14 cellular contexts compared by ENCODE assay signal in the genomic region with DNA sequence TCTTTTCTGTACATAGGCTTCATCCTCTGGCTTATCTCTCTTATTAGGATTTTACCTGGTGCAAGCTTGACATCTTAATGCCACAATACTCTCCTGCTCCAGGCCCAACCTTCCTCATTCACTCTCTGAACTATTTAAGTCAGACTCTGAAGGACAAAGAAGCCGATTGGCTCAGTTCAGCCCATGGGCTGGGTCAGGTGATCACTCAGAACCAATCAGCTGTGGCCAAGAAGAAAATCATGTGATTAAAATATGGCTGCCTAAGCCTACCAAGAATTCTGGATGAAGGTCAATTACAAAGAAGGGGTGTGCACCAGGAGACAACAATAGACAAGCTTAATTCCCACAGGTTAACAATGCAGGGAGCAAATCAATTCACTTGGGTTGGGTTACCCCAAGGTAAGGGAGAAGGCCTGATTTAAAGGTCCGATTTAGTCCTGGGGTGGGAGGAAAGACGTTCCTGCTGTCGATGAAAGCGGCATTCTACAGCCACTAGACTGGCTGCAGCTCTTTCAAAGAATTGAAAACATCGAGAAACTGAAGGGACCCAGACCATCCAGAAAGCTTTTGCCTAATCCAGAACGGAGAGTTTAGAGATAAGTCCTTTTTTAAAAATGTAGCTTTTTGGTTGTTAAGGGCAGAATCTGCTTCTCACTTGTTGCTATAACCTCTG. TPM values are rescaled to one million over a fixed set of nuclear protein-coding genes. Genes with fewer than 3 reads are reported as not detected.
DNase-seq lines count a peak whose midpoint lies in the region; ATAC-seq, FAIRE-seq and TF ChIP-seq lines count a peak whose summit lies in the region.
"Had no signal": no experiment of that assay in that cellular context is flagged by ENCODE, and none has a peak within 500 bp of the region (broad histone marks: within the 10 kb centered on the region; RNA-seq: fewer than 3 reads in every experiment).

No MANE protein-coding gene starts in this region.

- no peaks in the 10 kb centered on the region for H3K9me2 ChIP-seq in Loucy (replicated peaks; ENCODE audit: low read depth, low read length)

- intact Hi-C loops in activated naive CD4-positive, alpha-beta T cell treated with anti-CD3 and anti-CD28 coated beads for 36 hours (cut with micrococcal nuclease): loop anchor here (5.0 kb wide), 1 partner anchor 81 kb away; no protein-coding TSS in a partner anchor

- H3K4me2 ChIP-seq in Loucy (ENCODE audit: low read depth, low read length, poor library complexity, severe bottlenecking): no peak overlapping the region
- H3K4me2 ChIP-seq in smooth muscle cell: peak overlapping the region; percentile 41

- no peak overlapping the region for H3K9ac ChIP-seq in Loucy (ENCODE audit: low read depth, low read length, poor library complexity, severe bottlenecking)
- H3K9ac ChIP-seq in smooth muscle cell (ENCODE audit: low read depth): no peak overlapping the region

- peaks cover 21% of the 10 kb centered on the region for H3K4me1 Mint-ChIP-seq in activated naive CD4-positive, alpha-beta T cell treated with anti-CD3 and anti-CD28 coated beads for 36 hours (ENCODE audit: low read depth)

- H3K4me3 ChIP-seq in Loucy (ENCODE audit: low read length, poor library complexity, severe bottlenecking) (no peak overlapping the region), smooth muscle cell (no peak overlapping the region)

- H3K4me1 ChIP-seq in Loucy (ENCODE audit: insufficient read depth, low read length, poor library complexity, severe bottlenecking): no peaks in the 10 kb centered on the region
- no peaks in the 10 kb centered on the region for H3K4me1 ChIP-seq in smooth muscle cell (ENCODE audit: low read depth)

- no peak overlapping the region for H3K27ac Mint-ChIP-seq in activated naive CD4-positive, alpha-beta T cell treated with anti-CD3 and anti-CD28 coated beads for 36 hours

- no peak for FAIRE-seq in HTR-8/SVneo (lab: Jason Lieb, UNC)
- FAIRE-seq: astrocyte, GM12892 had no signal

- H3K27me3 Mint-ChIP-seq in activated naive CD4-positive, alpha-beta T cell treated with anti-CD3 and anti-CD28 coated beads for 36 hours (ENCODE audit: low read depth): no peaks in the 10 kb centered on the region

- H4K20me1 ChIP-seq in Loucy (ENCODE audit: insufficient read depth, low read length, poor library complexity, severe bottlenecking): no peaks in the 10 kb centered on the region
- no peaks in the 10 kb centered on the region for H4K20me1 ChIP-seq in smooth muscle cell (ENCODE audit: low read depth)

- H3K36me3 ChIP-seq in Loucy (ENCODE audit: insufficient read depth, low read length) (no peaks in the 10 kb centered on the region), smooth muscle cell (ENCODE audit: low read depth) (no peaks in the 10 kb centered on the region)

- H2AFZ ChIP-seq in Loucy (ENCODE audit: low read length): peak overlapping the region; percentile 74
- H2AFZ ChIP-seq in smooth muscle cell (ENCODE audit: low read depth): peak overlapping the region; percentile 84

- H3K36me3 Mint-ChIP-seq in activated naive CD4-positive, alpha-beta T cell treated with anti-CD3 and anti-CD28 coated beads for 36 hours (ENCODE audit: low read depth): no peaks in the 10 kb centered on the region
- H3K36me3 Mint-ChIP-seq: CD14-positive monocyte; naive thymus-derived CD8-positive, alpha-beta T cell had no signal

- peak; percentile 17 for DNase-seq in activated naive CD4-positive, alpha-beta T cell treated with anti-CD3 and anti-CD28 coated beads for 36 hours
- DNase-seq in activated naive CD4-positive, alpha-beta T cell (lab: John Stamatoyannopoulos, UW): no peak
- DNase-seq in amniotic epithelial cell (ENCODE audit: low read depth) (peak; percentile 63), smooth muscle cell (lab: John Stamatoyannopoulos, UW; ENCODE audit: unreplicated experiment) (no peak), HTR-8/SVneo (ENCODE audit: insufficient read length, low spot score) (no peak), medulla oblongata (ENCODE audit: extremely low spot score) (no peak)
- DNase-seq: effector memory CD4-positive, alpha-beta T cell; naive thymus-derived CD8-positive, alpha-beta T cell; stimulated activated naive CD4-positive, alpha-beta T cell had no signal

- no peak overlapping the region for H3K27ac ChIP-seq in smooth muscle cell (ENCODE audit: low read depth)

- 49% methylated on average over 7 of the region's 7 CpGs for WGBS in smooth muscle cell (ENCODE audit: low lambda C conversion rate)

- no peak for ATAC-seq in HG02678 (IDR thresholded peaks at IDR 0.05; ENCODE audit: unreplicated experiment)
- ATAC-seq: naive thymus-derived CD8-positive, alpha-beta T cell had no signal

- no peaks in the 10 kb centered on the region for H3K9me3 Mint-ChIP-seq in activated naive CD4-positive, alpha-beta T cell treated with anti-CD3 and anti-CD28 coated beads for 36 hours

- H3F3A ChIP-seq in Loucy (ENCODE audit: low read depth) (no peaks in the 10 kb centered on the region), smooth muscle cell (ENCODE audit: low read depth) (no peaks in the 10 kb centered on the region)

- H3K9me3 ChIP-seq in Loucy (ENCODE audit: insufficient read depth, low read depth, low read length) (no peaks in the 10 kb centered on the region), smooth muscle cell (replicated peaks; ENCODE audit: low read depth) (no peaks in the 10 kb centered on the region)

- H3K79me2 ChIP-seq in Loucy (ENCODE audit: insufficient read depth, low read length): no peaks in the 10 kb centered on the region
- no peaks in the 10 kb centered on the region for H3K79me2 ChIP-seq in smooth muscle cell (ENCODE audit: low read depth)

- no peak for TF ChIP-seq CTCF in Loucy (conservative IDR thresholded peaks at IDR 0.05; ENCODE audit: low read length)
- no peak for TF ChIP-seq CTCF in smooth muscle cell (IDR thresholded peaks at IDR 0.05; ENCODE audit: borderline replicate concordance, insufficient read depth, poor library complexity, severe bottlenecking)

- H3K4me3 Mint-ChIP-seq in activated naive CD4-positive, alpha-beta T cell treated with anti-CD3 and anti-CD28 coated beads for 36 hours: no peak overlapping the region
- H3K4me3 Mint-ChIP-seq: naive thymus-derived CD8-positive, alpha-beta T cell had no signal

- CTCF ChIA-PET in activated naive CD4-positive, alpha-beta T cell treated with anti-CD3 and anti-CD28 coated beads for 36 hours (lab: Charles Lee): interaction anchor here (0.6 kb wide), 1 partner anchor 29 kb away, joined by 4 read pairs; no protein-coding TSS in a partner anchor

- H3K27me3 ChIP-seq in Loucy (ENCODE audit: insufficient read depth, low read length, poor library complexity, severe bottlenecking) (no peaks in the 10 kb centered on the region), smooth muscle cell (ENCODE audit: low read depth) (no peaks in the 10 kb centered on the region)

RNA-seq across cellular contexts. Expression of a gene that starts 42.9 kb away (rescaled TPM):
- 10 to 100 TPM; 33.0 to 34.0 TPM for total RNA-seq in activated naive CD4-positive, alpha-beta T cell treated with anti-CD3 and anti-CD28 coated beads for 36 hours
- total RNA-seq in smooth muscle cell: 33.5 and 44.3 TPM in 2 replicates
- 4.2 and 10.0 TPM in 2 replicates for polyA plus RNA-seq in smooth muscle cell

Comparison
In these comparisons a context has a peak if more than half of its experiments do, and no peak if none do; other contexts are left out.
1. DNase-seq: peak in activated naive CD4-positive, alpha-beta T cell treated with anti-CD3 and anti-CD28 coated beads for 36 hours (single experiment) and amniotic epithelial cell (single experiment); none in activated naive CD4-positive, alpha-beta T cell (0 of 4), smooth muscle cell (single experiment), HTR-8/SVneo (single experiment) and medulla oblongata (single experiment).